Comparison of ENCODE assay signal across 8 cellular contexts in the genomic region with DNA sequence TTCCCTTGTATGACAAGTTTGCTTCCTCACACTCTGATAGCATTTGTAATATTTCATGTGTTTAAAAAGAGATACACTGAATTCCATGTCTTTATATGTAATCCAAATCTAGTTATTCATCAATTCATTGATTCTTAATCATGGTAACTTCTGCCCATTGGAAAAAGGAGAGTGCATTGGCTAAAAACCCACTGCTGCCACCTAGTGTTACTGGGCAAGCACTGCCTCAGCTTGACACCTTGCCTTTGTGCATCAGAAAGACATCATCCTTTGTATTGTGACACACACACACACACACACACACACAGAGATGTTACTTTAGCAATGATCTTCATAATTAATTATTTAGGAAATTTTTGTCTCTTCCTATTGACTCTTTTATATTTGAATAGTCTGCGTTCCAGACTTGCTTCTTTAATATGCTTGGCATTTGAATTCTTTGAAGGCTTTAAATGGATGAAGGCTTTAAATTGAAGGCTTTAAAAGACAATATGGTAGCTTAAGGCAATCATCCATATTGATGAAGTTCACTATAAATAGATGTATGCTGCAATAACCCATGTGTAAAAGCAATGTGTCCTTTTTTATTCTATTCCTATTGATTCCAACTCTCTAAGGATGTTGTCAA.
DNase-seq lines count a peak whose midpoint lies in the region; ATAC-seq and TF ChIP-seq lines count a peak whose summit lies in the region.

No MANE protein-coding gene starts in this region.

- WGBS in body of pancreas, 2 donors = 64 to 67% methylated on average over 1 of the region's 1 CpG

- DNase-seq in GM19238 (ENCODE audit: insufficient read length, low spot score) = peak; percentile 6
- DNase-seq in NCI-H510A treated with DMSO at 0.1 percent for 48 hours (lab: John Stamatoyannopoulos, UW) = peak; percentile 90
- peak; percentile 51 to 65 (median 52) for DNase-seq in body of pancreas
- peak; percentile 48 for DNase-seq in kidney glomerular epithelial cell (lab: John Stamatoyannopoulos, UW)
- DNase-seq in thoracic aorta (ENCODE audit: low spot score) = no peak
- DNase-seq in cortex of kidney (lab: John Stamatoyannopoulos, UW) = no peak

- no peaks in the 10 kb centered on the region for H4K20me1 ChIP-seq in DOHH2 (ENCODE audit: control insufficient read depth, insufficient read depth, low read depth, low read length)

- H3K4me2 ChIP-seq in DOHH2 (ENCODE audit: low read length) = no peak overlapping the region

- H3K27ac ChIP-seq in DOHH2 (ENCODE audit: low read depth, low read length) (no peak overlapping the region), body of pancreas (no peak overlapping the region), thoracic aorta (no peak overlapping the region)

- H3K9me2 ChIP-seq in DOHH2 (replicated peaks; ENCODE audit: control insufficient read depth, low read length) = no peaks in the 10 kb centered on the region

- intact Hi-C loops in body of pancreas (cut with DNase I) = no loop called here

- H3K27me3 ChIP-seq in DOHH2 (ENCODE audit: control insufficient read depth, low read length) (no peaks in the 10 kb centered on the region), body of pancreas (no peaks in the 10 kb centered on the region), thoracic aorta (replicated peaks; ENCODE audit: insufficient read depth) (no peaks in the 10 kb centered on the region)

- no peak for TF ChIP-seq POLR2A in body of pancreas (IDR thresholded peaks at IDR 0.05)

- ATAC-seq in HG03432 (IDR thresholded peaks at IDR 0.05; ENCODE audit: unreplicated experiment) (peak; percentile 70), body of pancreas (no peak), thoracic aorta (ENCODE audit: insufficient number of reproducible peaks, low FRiP score, low read depth) (no peak)

- H3K9me3 ChIP-seq in DOHH2 (ENCODE audit: control insufficient read depth, insufficient read depth, low read length) = no peaks in the 10 kb centered on the region
- no peaks in the 10 kb centered on the region for H3K9me3 ChIP-seq in body of pancreas
- no peaks in the 10 kb centered on the region for H3K9me3 ChIP-seq in thoracic aorta

- H3K36me3 ChIP-seq in DOHH2 (ENCODE audit: control insufficient read depth, low read length) (no peaks in the 10 kb centered on the region), body of pancreas (replicated peaks in 1 of 2; ENCODE audit: insufficient read depth in 1 of 2, low read depth in 2 of 2) (no peaks in the 10 kb centered on the region), thoracic aorta (no peaks in the 10 kb centered on the region)

- H3K4me1 ChIP-seq in DOHH2 (ENCODE audit: control insufficient read depth, low read length) = no peaks in the 10 kb centered on the region
- H3K4me1 ChIP-seq in body of pancreas = no peaks in the 10 kb centered on the region
- H3K4me1 ChIP-seq in thoracic aorta (ENCODE audit: control insufficient read depth in 1 of 2, low read depth in 2 of 2) = no peaks in the 10 kb centered on the region

- H3K4me3 ChIP-seq in DOHH2 (ENCODE audit: low read length) = no peak overlapping the region
- H3K4me3 ChIP-seq in body of pancreas = no peak overlapping the region
- H3K4me3 ChIP-seq in thoracic aorta = no peak overlapping the region

- H3F3A ChIP-seq in DOHH2 (ENCODE audit: control insufficient read depth, insufficient read depth) = no peaks in the 10 kb centered on the region

- TF ChIP-seq CTCF in DOHH2 (IDR thresholded peaks at IDR 0.05; ENCODE audit: low read depth, low read length, poor library complexity, severe bottlenecking) (peak; percentile 92), body of pancreas (IDR thresholded peaks at IDR 0.05) (peak; percentile 63 to 89 (median 80)), thoracic aorta (IDR thresholded peaks at IDR 0.05) (peak; percentile 37)

- H3K79me2 ChIP-seq in DOHH2 (ENCODE audit: control insufficient read depth, low read length) = no peaks in the 10 kb centered on the region

Comparison
In these comparisons a context has a peak if more than half of its experiments do, and no peak if none do; other contexts are left out.
1. CTCF ChIP-seq: peak in every context shown above with its lines; median percentile 92 in DOHH2; 80 in body of pancreas; 37 in thoracic aorta.
2. DNase-seq: peak in GM19238 (single experiment), NCI-H510A treated with DMSO at 0.1 percent for 48 hours (single experiment), body of pancreas (4 of 4) and kidney glomerular epithelial cell (single experiment); none in thoracic aorta (single experiment) and cortex of kidney (single experiment).